Comparison of ENCODE assay signal across 25 cellular contexts in the genomic region with DNA sequence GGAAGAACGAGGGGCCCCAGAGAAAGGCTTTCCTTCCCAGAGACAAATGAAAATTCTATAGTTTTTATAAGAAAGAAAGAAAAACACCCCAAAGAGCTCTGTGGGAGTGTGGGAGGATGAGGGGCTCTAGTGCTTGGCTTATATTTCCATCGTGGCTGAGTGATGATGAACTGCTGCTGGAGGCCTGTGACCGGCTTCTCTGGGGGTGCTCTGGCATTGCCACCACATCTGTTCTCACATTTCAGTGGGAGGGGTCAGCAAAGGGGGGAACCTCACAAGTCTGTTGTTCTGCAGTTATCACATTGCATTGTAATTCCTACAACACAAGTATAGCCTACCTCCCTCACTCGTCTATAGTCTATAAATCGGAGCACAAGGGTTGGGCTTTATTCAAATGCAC.
"Had no signal": no experiment of that assay in that cellular context is flagged by ENCODE, and none has a peak within 500 bp of the region (broad histone marks: within the 10 kb centered on the region; RNA-seq: fewer than 3 reads in every experiment).

No MANE protein-coding gene starts in this region.

- ATAC-seq: activated CD8-positive, alpha-beta T cell treated with anti-CD3 and anti-CD28 coated beads for 36 hours; activated T-cell treated with anti-CD3 and anti-CD28 coated beads, Interleukin-2, amount 50 U/mL, for 4 hours; activated T-helper 17 cell treated with anti-CD3 and anti-CD28 coated beads, Interleukin-2, amount 50 U/mL, for 72 hours; gastroesophageal sphincter; left cardiac atrium; natural killer cell; stimulated activated naive B cell treated with anti-CD40 and anti-IgM and Interleukin-4, amounts not matched to agents 10 μg/mL and 1 μg/mL and 100 μg/mL, for 72 hours; T-helper 17 cell had no signal

- H3K27me3 ChIP-seq: gastroesophageal sphincter, hepatocyte, right atrium auricular region, tibial nerve had no signal

- DNase-seq: activated CD4-positive, alpha-beta T cell treated with anti-CD3 and anti-CD28 coated beads, Interleukin-2, amount 50 U/mL, for 1 hour; activated CD4-positive, CD25-positive, alpha-beta regulatory T cell treated with anti-CD3 and anti-CD28 coated beads, Interleukin-2, amount 50 U/mL, for 72 hours; activated CD8-positive, alpha-beta T cell treated with anti-CD3 and anti-CD28 coated beads for 36 hours; activated gamma-delta T cell treated with Interleukin-2 at 50 U/mL for 16 hours; activated naive CD4-positive, alpha-beta T cell treated with anti-CD3 and anti-CD28 coated beads, Interleukin-2, amount 50 U/mL, for 16 hours; activated T-cell treated with anti-CD3 and anti-CD28 coated beads, Interleukin-2, amount 50 U/mL, for 4 hours; amniotic stem cell; central memory CD4-positive, alpha-beta T cell; left cardiac atrium; natural killer cell; nucleus accumbens; stimulated activated CD4-positive, alpha-beta T cell treated with anti-CD3 and anti-CD28 coated beads, Interleukin-15, amount 100 ng/mL, for 24 hours; stimulated activated CD4-positive, alpha-beta T cell treated with anti-CD3 and anti-CD28 coated beads, Interleukin-2, amount 100 ng/mL, for 24 hours; stimulated activated naive B cell treated with anti-CD40 and anti-IgM and Interleukin-4, amounts not matched to agents 10 μg/mL and 1 μg/mL and 100 μg/mL, for 72 hours; T-helper 17 cell; T1000; WERI-Rb-1 had no signal

- H3K4me2 ChIP-seq: hepatocyte had no signal

- H3K27ac Mint-ChIP-seq: activated CD8-positive, alpha-beta T cell treated with anti-CD3 and anti-CD28 coated beads for 36 hours; activated T-helper 17 cell treated with anti-CD3 and anti-CD28 coated beads, Interleukin-2, amount 50 U/mL, for 72 hours; natural killer cell; stimulated activated naive B cell treated with anti-CD40 and anti-IgM and Interleukin-4, amounts not matched to agents 10 μg/mL and 1 μg/mL and 100 μg/mL, for 72 hours had no signal

- H3K4me3 ChIP-seq: gastroesophageal sphincter, hepatocyte, right atrium auricular region, tibial nerve had no signal

- FAIRE-seq: astrocyte, endothelial cell of umbilical vein had no signal

- H3K9me3 ChIP-seq: gastroesophageal sphincter, right atrium auricular region, tibial nerve had no signal

- H3K9me3 Mint-ChIP-seq: activated T-helper 17 cell treated with anti-CD3 and anti-CD28 coated beads, Interleukin-2, amount 50 U/mL, for 72 hours; natural killer cell had no signal

- H3K36me3 ChIP-seq: gastroesophageal sphincter, right atrium auricular region, tibial nerve, WERI-Rb-1 had no signal

- H3K4me1 Mint-ChIP-seq: natural killer cell had no signal

- H3K9ac ChIP-seq: parathyroid adenoma had no signal

- H2AFZ ChIP-seq: hepatocyte, parathyroid adenoma had no signal

- H3K27me3 Mint-ChIP-seq: activated CD8-positive, alpha-beta T cell treated with anti-CD3 and anti-CD28 coated beads for 36 hours; activated T-helper 17 cell treated with anti-CD3 and anti-CD28 coated beads, Interleukin-2, amount 50 U/mL, for 72 hours; stimulated activated naive B cell treated with anti-CD40 and anti-IgM and Interleukin-4, amounts not matched to agents 10 μg/mL and 1 μg/mL and 100 μg/mL, for 72 hours had no signal

- H3K4me3 Mint-ChIP-seq: activated CD8-positive, alpha-beta T cell treated with anti-CD3 and anti-CD28 coated beads for 36 hours; activated T-cell treated with anti-CD3 and anti-CD28 coated beads, Interleukin-2, amount 50 U/mL, for 4 hours; activated T-helper 17 cell treated with anti-CD3 and anti-CD28 coated beads, Interleukin-2, amount 50 U/mL, for 72 hours; natural killer cell; stimulated activated naive B cell treated with anti-CD40 and anti-IgM and Interleukin-4, amounts not matched to agents 10 μg/mL and 1 μg/mL and 100 μg/mL, for 72 hours; T-helper 17 cell had no signal

- H3K79me2 ChIP-seq: hepatocyte, parathyroid adenoma had no signal

- H3K27ac ChIP-seq: gastroesophageal sphincter, hepatocyte, parathyroid adenoma, right atrium auricular region, tibial nerve, WERI-Rb-1 had no signal

- H3K36me3 Mint-ChIP-seq: natural killer cell; stimulated activated naive B cell treated with anti-CD40 and anti-IgM and Interleukin-4, amounts not matched to agents 10 μg/mL and 1 μg/mL and 100 μg/mL, for 72 hours had no signal
